In the genomic region with DNA sequence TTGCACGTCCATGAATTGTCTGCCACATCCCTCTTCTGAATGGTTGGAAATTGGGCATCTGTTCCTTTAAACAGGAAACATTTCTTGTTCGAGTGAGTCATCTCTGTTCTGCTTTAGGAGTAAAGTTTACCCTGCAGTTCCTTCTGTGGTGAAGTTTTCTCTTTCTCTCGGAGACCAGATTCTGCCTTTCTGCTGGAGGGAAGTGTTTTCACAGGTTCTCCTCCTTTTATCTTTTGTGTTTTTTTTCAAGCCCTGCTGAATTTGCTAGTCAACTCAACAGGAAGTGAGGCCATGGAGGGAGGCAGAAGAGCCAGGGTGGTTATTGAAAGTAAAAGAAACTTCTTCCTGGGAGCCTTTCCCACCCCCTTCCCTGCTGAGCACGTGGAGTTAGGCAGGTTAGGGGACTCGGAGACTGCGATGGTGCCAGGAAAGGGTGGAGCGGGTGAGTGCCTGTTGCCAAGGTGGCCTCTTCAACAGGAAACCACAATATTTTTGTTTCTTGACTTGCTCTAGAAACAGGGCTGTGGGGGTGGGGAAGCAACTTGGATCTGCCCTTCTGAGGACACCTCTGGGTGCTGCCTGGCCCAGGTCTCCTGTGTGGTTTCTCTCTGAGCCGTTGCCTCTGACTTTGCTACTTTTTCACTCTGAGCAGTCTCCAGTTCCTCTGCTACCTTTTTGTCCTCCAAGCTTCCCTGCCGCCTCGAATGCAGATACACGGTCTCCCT, we compare ENCODE assay signal across 8 cellular contexts. TPM values are rescaled to one million over a fixed set of nuclear protein-coding genes. Genes with fewer than 3 reads are reported as not detected.
DNase-seq lines count a peak whose midpoint lies in the region; ATAC-seq and TF ChIP-seq lines count a peak whose summit lies in the region.

No MANE protein-coding gene starts in this region.

- H3K4me1 Mint-ChIP-seq in activated T-cell treated with anti-CD3 and anti-CD28 coated beads, Interleukin-2, amount 50 U/mL, for 4 hours (ENCODE audit: low read depth) = peaks cover 85% of the 10 kb centered on the region
- H3K4me1 Mint-ChIP-seq in neural crest cell = peaks cover 35% of the 10 kb centered on the region

- intact Hi-C loops in PC-3 (cut with micrococcal nuclease) = loop anchor here (1.0 kb wide), 2 partner anchors 22 to 106 kb away; no protein-coding TSS in a partner anchor

- ATAC-seq in GM18909 (IDR thresholded peaks at IDR 0.05; ENCODE audit: poor library complexity, unreplicated experiment) (peak; percentile 75), HG03175 (IDR thresholded peaks at IDR 0.05; ENCODE audit: unreplicated experiment) (peak; percentile 64), PC-3 (peak; percentile 80)
- ATAC-seq in activated T-cell treated with anti-CD3 and anti-CD28 coated beads, Interleukin-2, amount 50 U/mL, for 4 hours = peak; percentile 64

- H3K9me3 Mint-ChIP-seq in activated T-cell treated with anti-CD3 and anti-CD28 coated beads, Interleukin-2, amount 50 U/mL, for 4 hours = no peaks in the 10 kb centered on the region
- H3K9me3 Mint-ChIP-seq in neural crest cell = peaks cover 3% of the 10 kb centered on the region

- peak overlapping the region; percentile 92 for H3K27ac ChIP-seq in AG04450 (ENCODE audit: low read depth, low read length)
- H3K27ac ChIP-seq in PC-3 (ENCODE audit: low read length) = peak overlapping the region; percentile 95

- H3K4me1 ChIP-seq in PC-3 (ENCODE audit: insufficient read depth, low read length) = peaks cover 30% of the 10 kb centered on the region

- peak overlapping the region; percentile 81 for H3K9ac ChIP-seq in PC-3 (ENCODE audit: low read length)

- POLR2A ChIA-PET in AG04450 (lab: Yijun Ruan, JAX) (no interaction called here), PC-3 (lab: Charles Lee; ENCODE audit: unreplicated experiment) (no interaction called here)

- CTCF ChIA-PET in AG04450 (lab: Charles Lee) = interaction anchor here (1.2 kb wide), 1 partner anchor 26 kb away, joined by 3 read pairs; no protein-coding TSS in a partner anchor
- CTCF ChIA-PET in PC-3 (lab: Charles Lee) = no interaction called here

- H3K36me3 ChIP-seq in PC-3 (ENCODE audit: low read depth, low read length) = no peaks in the 10 kb centered on the region

- no peaks in the 10 kb centered on the region for H3K27me3 Mint-ChIP-seq in activated T-cell treated with anti-CD3 and anti-CD28 coated beads, Interleukin-2, amount 50 U/mL, for 4 hours (ENCODE audit: low read depth)
- H3K27me3 Mint-ChIP-seq in neural crest cell (ENCODE audit: low read depth) = no peaks in the 10 kb centered on the region

- DNase-seq in AG04450 (ENCODE audit: low read depth, low spot score) (no peak), PC-3 (peak; percentile 90), fibroblast of gingiva (ENCODE audit: low read depth) (peak; percentile 73), neural crest cell (ENCODE audit: low read depth, low spot score) (peak; percentile 12), stromal cell of bone marrow (ENCODE audit: low read depth) (peak; percentile 73)
- DNase-seq in activated T-cell treated with anti-CD3 and anti-CD28 coated beads, Interleukin-2, amount 50 U/mL, for 4 hours = peak; percentile 77

- peaks cover 2% of the 10 kb centered on the region for H3K36me3 Mint-ChIP-seq in activated T-cell treated with anti-CD3 and anti-CD28 coated beads, Interleukin-2, amount 50 U/mL, for 4 hours (ENCODE audit: insufficient read depth)
- no peaks in the 10 kb centered on the region for H3K36me3 Mint-ChIP-seq in neural crest cell (ENCODE audit: low read depth)

- H3K4me3 ChIP-seq in AG04450 (ENCODE audit: low read depth, low read length) (peak overlapping the region; percentile 84), PC-3 (ENCODE audit: low read length) (peak overlapping the region; percentile 81)

- H3K27me3 ChIP-seq in AG04450 (ENCODE audit: control insufficient read depth, insufficient read depth, low read length) (no peaks in the 10 kb centered on the region), PC-3 (ENCODE audit: low read length) (no peaks in the 10 kb centered on the region)

- peak overlapping the region; percentile 82 for H2AFZ ChIP-seq in PC-3 (ENCODE audit: low read length)

- H3K4me3 Mint-ChIP-seq in activated T-cell treated with anti-CD3 and anti-CD28 coated beads, Interleukin-2, amount 50 U/mL, for 4 hours = peak overlapping the region; percentile 90
- peak overlapping the region; percentile 81 for H3K4me3 Mint-ChIP-seq in neural crest cell

- peaks cover 40% of the 10 kb centered on the region for H3K79me2 ChIP-seq in PC-3 (ENCODE audit: low read length)

- no peaks in the 10 kb centered on the region for H3F3A ChIP-seq in PC-3 (ENCODE audit: low read length, unreplicated experiment)

- H3K9me3 ChIP-seq in AG04450 (ENCODE audit: control insufficient read depth, insufficient read depth, low read length) = 0 out of 2 replicates have a peak, but pooled peaks cover 2% of the 10 kb centered on the region
- H3K9me3 ChIP-seq in PC-3 (ENCODE audit: low read length) = no peaks in the 10 kb centered on the region

- peak overlapping the region; percentile 86 for H3K4me2 ChIP-seq in PC-3 (ENCODE audit: low read length)

- TF ChIP-seq CTCF in AG04450 (IDR thresholded peaks at IDR 0.05; ENCODE audit: low read depth, low read length) (peak; percentile 31), PC-3 (conservative IDR thresholded peaks at IDR 0.05; ENCODE audit: low read depth, low read length) (0 out of 2 replicates have a peak, but pooled peaks have one; percentile 21), neural crest cell (conservative IDR thresholded peaks at IDR 0.05) (no peak)

- H3K27ac Mint-ChIP-seq in neural crest cell (ENCODE audit: unreplicated experiment) = peak overlapping the region; percentile 92

- BruUV-seq in PC-3 (replicated peaks; lab: Mats Ljungman, UMichigan) = TSS peak; percentile 90

- H4K20me1 ChIP-seq in PC-3 (ENCODE audit: low read length) = no peaks in the 10 kb centered on the region

- H3K9me2 ChIP-seq in PC-3 (replicated peaks; ENCODE audit: low read length) = no peaks in the 10 kb centered on the region

RNA-seq across cellular contexts. Expression of gene CASP8, which starts 2.2 kb away (rescaled TPM):
- 17.4 and 20.8 TPM in 2 replicates for polyA plus RNA-seq in AG04450 (2011; rRNA removed)
- 11.0 and 13.9 TPM in 2 replicates for polyA minus RNA-seq in AG04450 (2011; rRNA and poly(A)+ RNA removed)
- total RNA-seq in PC-3 (2014; rRNA removed) (22.2 and 29.4 TPM in 2 replicates), neural crest cell (1.9 and 2.5 TPM in 2 replicates)
- 10 to 100 TPM; 31.6 to 45.8 (median 36.9) TPM for total RNA-seq in activated T-cell treated with anti-CD3 and anti-CD28 coated beads, Interleukin-2, amount 50 U/mL, for 4 hours
